In the genomic region with DNA sequence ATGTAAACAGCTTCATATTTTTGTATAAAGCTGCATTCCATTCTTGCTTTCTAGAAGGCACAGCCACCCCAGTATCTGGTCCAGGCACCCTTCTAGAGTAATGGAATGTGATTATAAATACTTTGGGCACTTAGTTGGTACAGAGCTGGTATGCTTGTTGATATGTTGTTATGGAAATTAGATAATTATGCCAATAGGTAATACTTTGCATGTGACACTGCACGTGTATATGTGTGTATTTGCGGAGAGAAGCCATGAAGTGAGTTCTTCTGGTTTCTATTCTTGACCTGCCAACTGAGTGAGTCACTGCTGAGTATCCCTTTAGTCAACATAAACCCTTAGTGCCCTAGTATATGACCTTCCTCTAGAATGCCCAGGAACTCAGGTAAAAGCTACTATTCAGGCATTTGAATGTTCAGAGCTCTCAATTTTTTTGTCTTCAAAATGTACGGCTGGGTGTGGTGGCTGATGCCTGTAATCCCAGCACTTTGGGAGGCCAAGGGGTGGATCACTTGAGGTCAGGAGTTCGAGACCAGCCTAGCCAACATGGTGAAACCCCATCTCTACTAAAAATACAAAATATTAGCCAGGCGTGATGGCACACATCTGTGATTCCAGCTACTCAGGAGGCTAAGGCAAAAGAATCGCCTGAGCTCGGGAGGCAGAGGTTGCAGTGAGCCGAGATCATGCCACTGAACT, we compare ENCODE assay signal across 13 cellular contexts. TPM values are rescaled to one million over a fixed set of nuclear protein-coding genes. Genes with fewer than 3 reads are reported as not detected.
DNase-seq lines count a peak whose midpoint lies in the region; ATAC-seq and TF ChIP-seq lines count a peak whose summit lies in the region.
"Had no signal": no experiment of that assay in that cellular context is flagged by ENCODE, and none has a peak within 500 bp of the region (broad histone marks: within the 10 kb centered on the region; RNA-seq: fewer than 3 reads in every experiment).

No MANE protein-coding gene starts in this region.

- H3K79me2 ChIP-seq in GM23248 (ENCODE audit: insufficient read depth): no peaks in the 10 kb centered on the region

- H3K9me3 ChIP-seq in GM23248 (ENCODE audit: low read depth) (no peaks in the 10 kb centered on the region), SJSA1 (replicated peaks) (no peaks in the 10 kb centered on the region), gastrocnemius medialis (no peaks in the 10 kb centered on the region)
- H3K9me3 ChIP-seq: ovary, tibial nerve had no signal

- H3F3A ChIP-seq in GM23248 (ENCODE audit: insufficient read depth): peaks cover 18% of the 10 kb centered on the region

- no peaks in the 10 kb centered on the region for H3K9me2 ChIP-seq in GM23248 (ENCODE audit: insufficient read depth)

- H3K4me2 ChIP-seq in GM23248 (ENCODE audit: unreplicated experiment): peak overlapping the region; percentile 51

- H2AFZ ChIP-seq in GM23248: no peak overlapping the region

- in situ Hi-C loops in GM23248 (cut with MboI): no loop called here
- in situ Hi-C loops in gastrocnemius medialis (cut with MboI; ENCODE audit: low sequenced_read_pairs in 4 of 4): no loop called here

- H3K36me3 ChIP-seq in GM23248 (ENCODE audit: low read depth): no peaks in the 10 kb centered on the region
- H3K36me3 ChIP-seq in SJSA1: no peaks in the 10 kb centered on the region
- H3K36me3 ChIP-seq in gastrocnemius medialis: no peaks in the 10 kb centered on the region
- H3K36me3 ChIP-seq: ovary, tibial nerve had no signal

- intact Hi-C loops in gastrocnemius medialis (cut with DNase I; ENCODE audit: low total_unique reads): loop anchor here (2.0 to 5.0 kb wide), 2 partner anchors 48 to 1059 kb away; a partner anchor contains a TSS

- peak; percentile 62 to 84 for ATAC-seq in gastrocnemius medialis
- no peak for ATAC-seq in HG03135 (IDR thresholded peaks at IDR 0.05; ENCODE audit: unreplicated experiment)
- ATAC-seq: activated T-cell treated with anti-CD3 and anti-CD28 coated beads, Interleukin-2, amount 50 U/mL, for 4 hours had no signal

- H3K27ac ChIP-seq in GM23248 (peak overlapping the region; percentile 84), SJSA1 (peak overlapping the region; percentile 67), gastrocnemius medialis (peak overlapping the region in 2 of 4 donors; percentile 23 to 40)
- H3K27ac ChIP-seq: ovary, tibial nerve had no signal

- H4K20me1 ChIP-seq in GM23248 (ENCODE audit: insufficient read depth): no peaks in the 10 kb centered on the region

- 70 to 72% methylated on average over 8 of the region's 8 CpGs for WGBS in GM23248 (ENCODE audit: low coverage in 1 of 2, low lambda C conversion rate in 2 of 2, missing lambda C conversion rate in 2 of 2), 2 experiments

- H3K9ac ChIP-seq in GM23248: peak overlapping the region; percentile 50

- H3K4me1 ChIP-seq in GM23248 (ENCODE audit: insufficient read depth) (peaks cover 28% of the 10 kb centered on the region), SJSA1 (replicated peaks) (peaks cover 20% of the 10 kb centered on the region), gastrocnemius medialis (peaks cover 21 to 24% of the 10 kb centered on the region in 2 donors)

- no peak for TF ChIP-seq CTCF in fibroblast of pulmonary artery (IDR thresholded peaks at IDR 0.05; ENCODE audit: low read length, missing control alignments)
- no peak for TF ChIP-seq CTCF in gastrocnemius medialis (IDR thresholded peaks at IDR 0.05 in 4 of 5, conservative IDR thresholded peaks at IDR 0.05 in 1 of 5)

- H3K4me3 ChIP-seq in GM23248: no peak overlapping the region
- H3K4me3 ChIP-seq in SJSA1: no peak overlapping the region
- H3K4me3 ChIP-seq in fibroblast of pulmonary artery (replicated peaks; ENCODE audit: low read depth, low read length): no peak overlapping the region
- H3K4me3 ChIP-seq in gastrocnemius medialis: no peak overlapping the region
- H3K4me3 ChIP-seq: ovary, tibial nerve had no signal

- no peaks in the 10 kb centered on the region for H3K27me3 ChIP-seq in GM23248 (replicated peaks; ENCODE audit: insufficient read depth)
- no peaks in the 10 kb centered on the region for H3K27me3 ChIP-seq in SJSA1 (replicated peaks)
- no peaks in the 10 kb centered on the region for H3K27me3 ChIP-seq in gastrocnemius medialis
- H3K27me3 ChIP-seq: ovary, tibial nerve had no signal

- DNase-seq in GM23248 (peak; percentile 92), SJSA1 (ENCODE audit: low read depth in 1 of 2, low spot score in 2 of 2) (peak; percentile 54 to 85), fibroblast of pulmonary artery (ENCODE audit: low read depth) (peak; percentile 53), gastrocnemius medialis (peak in 1 of 2 donors; percentile 31), COR-L47 (lab: John Stamatoyannopoulos, UW) (no peak)
- no peak for DNase-seq in stimulated activated CD8-positive, alpha-beta memory T cell treated with anti-CD3 and anti-CD28 coated beads, Interleukin-4, amount 100 ng/mL, for 48 hours
- DNase-seq in activated CD4-positive, CD25-positive, alpha-beta regulatory T cell treated with anti-CD3 and anti-CD28 coated beads, Interleukin-2, amount 50 U/mL, for 72 hours: no peak
- DNase-seq: activated T-cell treated with anti-CD3 and anti-CD28 coated beads, Interleukin-2, amount 50 U/mL, for 4 hours; cortex of kidney; immature natural killer cell; ovary had no signal

- no peak for TF ChIP-seq POLR2A in gastrocnemius medialis (IDR thresholded peaks at IDR 0.05)

RNA-seq across cellular contexts. Expression of a gene that starts 6.2 kb away (rescaled TPM):
- total RNA-seq in GM23248 (2014; rRNA removed; shearing (Covaris generic)): 26.2 and 32.2 TPM in 2 replicates
- 17.7 and 18.9 TPM in 2 replicates for polyA plus RNA-seq in GM23248 (2016; fragmentation: Nextera tagmentation; extraction: Ambion mirVana)
- total RNA-seq in SJSA1 (2014; rRNA removed; shearing (Covaris generic)): 0.78 and 1.4 TPM in 2 replicates
- total RNA-seq in gastrocnemius medialis: 10 to 100 TPM; 39.1 to 51.7 (median 43.9) TPM

RNA-seq across cellular contexts. Expression of a gene that starts 48.5 kb away (rescaled TPM):
- 210 and 219 TPM in 2 replicates for total RNA-seq in GM23248 (2014; rRNA removed; shearing (Covaris generic))
- 318 and 335 TPM in 2 replicates for polyA plus RNA-seq in GM23248 (2016; fragmentation: Nextera tagmentation; extraction: Ambion mirVana)
- total RNA-seq in SJSA1 (2014; rRNA removed; shearing (Covaris generic)): 154 and 162 TPM in 2 replicates
- total RNA-seq in gastrocnemius medialis: 10 to 100 TPM in 3 of 4 donors, 1 to 10 TPM in 1; 9.7 to 17.6 (median 15.7) TPM

Comparison
In these comparisons a context has a peak if more than half of its experiments do, and no peak if none do; other contexts are left out.
1. DNase-seq: peak in GM23248 (single experiment), SJSA1 (2 of 2) and fibroblast of pulmonary artery (single experiment); none in stimulated activated CD8-positive, alpha-beta memory T cell treated with anti-CD3 and anti-CD28 coated beads, Interleukin-4, amount 100 ng/mL, for 48 hours (single experiment), activated CD4-positive, CD25-positive, alpha-beta regulatory T cell treated with anti-CD3 and anti-CD28 coated beads, Interleukin-2, amount 50 U/mL, for 72 hours (single experiment) and COR-L47 (single experiment).
2. RNA of a gene that starts 6.2 kb away (total RNA-seq): 39.1 to 51.7 TPM in gastrocnemius medialis and 26.2 to 32.2 TPM in GM23248; 0.78 to 1.4 TPM in SJSA1; every median in the first group is over 10 times any median in the second.